19 cellular contexts compared by ENCODE assay signal in the genomic region with DNA sequence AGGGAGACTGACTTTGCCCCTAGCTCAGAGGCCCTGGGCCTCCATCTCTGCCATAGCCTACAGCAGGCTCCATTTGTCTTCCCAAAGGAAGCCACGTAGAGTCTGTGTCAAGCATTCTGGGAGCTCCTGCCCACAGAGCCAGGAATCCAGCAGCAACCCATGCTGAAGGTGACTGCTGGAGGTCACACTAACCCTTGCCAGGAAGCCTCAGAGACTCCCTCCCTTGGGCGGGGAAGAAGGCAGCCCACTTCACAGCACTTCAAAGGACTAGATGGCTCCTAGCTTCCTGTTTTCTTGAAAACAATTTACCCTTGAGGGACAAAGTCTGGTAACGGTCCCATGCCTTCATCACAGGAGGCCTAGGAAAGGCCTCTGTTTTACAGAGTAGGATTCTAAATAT. TPM values are rescaled to one million over a fixed set of nuclear protein-coding genes. Genes with fewer than 3 reads are reported as not detected.
DNase-seq lines count a peak whose midpoint lies in the region; ATAC-seq, FAIRE-seq and TF ChIP-seq lines count a peak whose summit lies in the region.
"Had no signal": no experiment of that assay in that cellular context is flagged by ENCODE, and none has a peak within 500 bp of the region (broad histone marks: within the 10 kb centered on the region; RNA-seq: fewer than 3 reads in every experiment).

No MANE protein-coding gene starts in this region.

- H3K27ac Mint-ChIP-seq in activated CD4-positive, alpha-beta T cell treated with anti-CD3 and anti-CD28 coated beads, Interleukin-2, amount 10 ng/mL, durations not matched to agents 24 days and 14 days: peak overlapping the region; percentile 51
- no peak overlapping the region for H3K27ac Mint-ChIP-seq in endothelial cell (ENCODE audit: unreplicated experiment)
- H3K27ac Mint-ChIP-seq: activated CD4-positive, alpha-beta memory T cell treated with anti-CD3 and anti-CD28 coated beads, Interleukin-2, amount 10 ng/mL, durations not matched to agents 7 days and 5 days; activated T-helper 2 cell treated with anti-CD3 and anti-CD28 coated beads, Interferon-gamma antibody, Interleukin-2, Interleukin-4, amounts not matched to agents 10 μg/mL and 5 μg/mL and 100 μg/mL, durations not matched to agents 14 hours and 24 hours and 36 hours had no signal

- no peak overlapping the region for H3K18ac ChIP-seq in mesenchymal stem cell (ENCODE audit: low read depth in 1 of 2, low read length in 2 of 2)

- no peak overlapping the region for H2BK12ac ChIP-seq in mesenchymal stem cell (ENCODE audit: low read length in 2 of 2)

- peaks cover 18% of the 10 kb centered on the region for H3K4me1 Mint-ChIP-seq in activated CD4-positive, alpha-beta T cell treated with anti-CD3 and anti-CD28 coated beads, Interleukin-2, amount 10 ng/mL, durations not matched to agents 24 days and 14 days
- peaks cover 13% of the 10 kb centered on the region for H3K4me1 Mint-ChIP-seq in endothelial cell (ENCODE audit: unreplicated experiment)

- no peak for TF ChIP-seq POLR2A in GM12891 (IDR thresholded peaks at IDR 0.05; ENCODE audit: low read depth, low read length)

- H3K4me3 ChIP-seq in ascending aorta (peak overlapping the region in 1 of 2 donors; percentile 39), mesenchymal stem cell (ENCODE audit: insufficient read depth in 1 of 2, low read depth in 1 of 2, low read length in 2 of 2) (no peak overlapping the region), thoracic aorta (peak overlapping the region; percentile 25)
- H3K4me3 ChIP-seq: A549, GM23338, pancreas, SJCRH30 had no signal

- H3K14ac ChIP-seq in mesenchymal stem cell (ENCODE audit: low read length in 2 of 2): no peak overlapping the region

- no peak overlapping the region for H2BK120ac ChIP-seq in mesenchymal stem cell (ENCODE audit: low read depth, low read length)

- H3K4me3 Mint-ChIP-seq in activated CD4-positive, alpha-beta T cell treated with anti-CD3 and anti-CD28 coated beads, Interleukin-2, amount 10 ng/mL, durations not matched to agents 24 days and 14 days: no peak overlapping the region
- H3K4me3 Mint-ChIP-seq in endothelial cell (ENCODE audit: unreplicated experiment): no peak overlapping the region
- H3K4me3 Mint-ChIP-seq: activated CD4-positive, alpha-beta memory T cell treated with anti-CD3 and anti-CD28 coated beads, Interleukin-2, amount 10 ng/mL, durations not matched to agents 7 days and 5 days had no signal

- WGBS in mesenchymal stem cell: 93% methylated on average over 3 of the region's 3 CpGs

- no peak overlapping the region for H4K91ac ChIP-seq in mesenchymal stem cell (ENCODE audit: low read length)

- H3K27ac ChIP-seq in ascending aorta (peak overlapping the region; percentile 93 to 98), mesenchymal stem cell (ENCODE audit: low read length, poor library complexity, severe bottlenecking) (no peak overlapping the region), thoracic aorta (peak overlapping the region; percentile 95 to 96)
- H3K27ac ChIP-seq: A549, SJCRH30 had no signal

- no peak for FAIRE-seq in GM12891 (lab: Jason Lieb, UNC)
- FAIRE-seq: A549, pancreas had no signal

- DNase-seq in activated CD4-positive, alpha-beta T cell treated with anti-CD3 and anti-CD28 coated beads, Interleukin-2, amount 10 ng/mL, durations not matched to agents 24 days and 14 days: peak; percentile 63
- DNase-seq in activated CD4-positive, alpha-beta T cell treated with anti-CD3 and anti-CD28 coated beads, Interleukin-2, amount 50 U/mL, for 48 hours: no peak
- DNase-seq in ascending aorta (ENCODE audit: low spot score in 2 of 2): no peak
- DNase-seq in mesenchymal stem cell: no peak
- DNase-seq in thoracic aorta (ENCODE audit: low spot score): no peak
- no peak for DNase-seq in GM12891 (ENCODE audit: insufficient read length, low spot score)
- no peak for DNase-seq in posterior cingulate gyrus
- DNase-seq in endothelial cell (ENCODE audit: low spot score): no peak
- DNase-seq: activated CD4-positive, alpha-beta memory T cell treated with anti-CD3 and anti-CD28 coated beads, Interleukin-2, amount 10 ng/mL, durations not matched to agents 7 days and 5 days; DMS79; effector memory CD4-positive, alpha-beta T cell; NCI-H1436 treated with DMSO at 0.1 percent for 48 hours; pancreas; SJCRH30 had no signal

- H3K27me3 ChIP-seq in ascending aorta (no peaks in the 10 kb centered on the region), mesenchymal stem cell (ENCODE audit: control insufficient read depth in 1 of 2, insufficient read depth in 1 of 2, low read length in 2 of 2) (no peaks in the 10 kb centered on the region), thoracic aorta (replicated peaks; ENCODE audit: insufficient read depth) (no peaks in the 10 kb centered on the region)
- H3K27me3 ChIP-seq: pancreas, SJCRH30 had no signal

- H3K9me3 ChIP-seq in ascending aorta (no peaks in the 10 kb centered on the region), mesenchymal stem cell (ENCODE audit: control insufficient read depth, low read length) (no peaks in the 10 kb centered on the region), thoracic aorta (no peaks in the 10 kb centered on the region)
- H3K9me3 ChIP-seq: A549, pancreas, SJCRH30 had no signal

- H3K23ac ChIP-seq in mesenchymal stem cell (ENCODE audit: low read length in 2 of 2): no peak overlapping the region

- H2AK5ac ChIP-seq in mesenchymal stem cell (ENCODE audit: low read length, severe bottlenecking): no peak overlapping the region

- H2BK15ac ChIP-seq in mesenchymal stem cell (ENCODE audit: low read depth, poor library complexity, severe bottlenecking): no peak overlapping the region

- intact Hi-C loops in activated CD4-positive, alpha-beta T cell treated with anti-CD3 and anti-CD28 coated beads, Interleukin-2, amount 10 ng/mL, durations not matched to agents 24 days and 14 days (cut with micrococcal nuclease): no loop called here
- intact Hi-C loops in ascending aorta (cut with DNase I): loop anchor here (10.0 kb wide), 3 partner anchors 540 to 1720 kb away; partner anchors contain the start of genes ATG10 and HOMER1
- intact Hi-C loops in posterior cingulate gyrus (cut with DNase I): loop anchor here (5.0 kb wide), 1 partner anchor 68 kb away; the partner anchor contains the start of gene ZCCHC9

- no peak overlapping the region for H3K9ac ChIP-seq in mesenchymal stem cell (ENCODE audit: low read length)

- no peak overlapping the region for H2AFZ ChIP-seq in mesenchymal stem cell (ENCODE audit: low read depth, low read length)
- H2AFZ ChIP-seq: GM23338 had no signal

- H3K27me3 Mint-ChIP-seq in activated CD4-positive, alpha-beta T cell treated with anti-CD3 and anti-CD28 coated beads, Interleukin-2, amount 10 ng/mL, durations not matched to agents 24 days and 14 days: no peaks in the 10 kb centered on the region
- peaks cover 3% of the 10 kb centered on the region for H3K27me3 Mint-ChIP-seq in endothelial cell (ENCODE audit: unreplicated experiment)
- H3K27me3 Mint-ChIP-seq: activated CD4-positive, alpha-beta memory T cell treated with anti-CD3 and anti-CD28 coated beads, Interleukin-2, amount 10 ng/mL, durations not matched to agents 7 days and 5 days had no signal

- no peak overlapping the region for H2BK5ac ChIP-seq in mesenchymal stem cell (ENCODE audit: low read depth, low read length, poor library complexity, severe bottlenecking)

- TF ChIP-seq CTCF in ascending aorta (IDR thresholded peaks at IDR 0.05) (no peak), thoracic aorta (IDR thresholded peaks at IDR 0.05) (no peak), endothelial cell (IDR thresholded peaks at IDR 0.05; ENCODE audit: unreplicated experiment) (no peak)

- no peak for ATAC-seq in thoracic aorta (ENCODE audit: insufficient number of reproducible peaks, low FRiP score, low read depth)
- ATAC-seq: A549, GM23338, pancreas had no signal

- no peaks in the 10 kb centered on the region for H3K79me1 ChIP-seq in mesenchymal stem cell (replicated peaks; ENCODE audit: low read length, poor library complexity, severe bottlenecking)

- H3K4me2 ChIP-seq in mesenchymal stem cell (ENCODE audit: low read length, poor library complexity, severe bottlenecking): no peak overlapping the region
- H3K4me2 ChIP-seq: A549 had no signal

- H3K4ac ChIP-seq in mesenchymal stem cell (ENCODE audit: low read depth in 1 of 2, low read length in 2 of 2): no peak overlapping the region

- peaks cover 11 to 30% of the 10 kb centered on the region in 2 donors for H3K4me1 ChIP-seq in ascending aorta
- H3K4me1 ChIP-seq in mesenchymal stem cell (ENCODE audit: control insufficient read depth, insufficient read depth, low read depth, low read length): peaks cover 5% of the 10 kb centered on the region
- H3K4me1 ChIP-seq in thoracic aorta (ENCODE audit: control insufficient read depth in 1 of 2, low read depth in 2 of 2): peaks cover 31 to 69% of the 10 kb centered on the region in 2 donors
- H3K4me1 ChIP-seq: A549, SJCRH30 had no signal

- H4K8ac ChIP-seq in mesenchymal stem cell (ENCODE audit: low read length): peak overlapping the region; percentile 12

- peaks cover 4% of the 10 kb centered on the region for H3K36me3 Mint-ChIP-seq in activated CD4-positive, alpha-beta T cell treated with anti-CD3 and anti-CD28 coated beads, Interleukin-2, amount 10 ng/mL, durations not matched to agents 24 days and 14 days (ENCODE audit: low read depth)
- H3K36me3 Mint-ChIP-seq in endothelial cell (ENCODE audit: low read depth, unreplicated experiment): no peaks in the 10 kb centered on the region

- H3K36me3 ChIP-seq in ascending aorta (no peaks in the 10 kb centered on the region), mesenchymal stem cell (ENCODE audit: control insufficient read depth in 1 of 2, insufficient read depth in 2 of 2, low read depth in 1 of 2, low read length in 2 of 2) (peaks cover 0 to 4% of the 10 kb centered on the region in 2 experiments), thoracic aorta (no peaks in the 10 kb centered on the region)
- H3K36me3 ChIP-seq: pancreas had no signal

- H3K9me3 Mint-ChIP-seq in activated CD4-positive, alpha-beta T cell treated with anti-CD3 and anti-CD28 coated beads, Interleukin-2, amount 10 ng/mL, durations not matched to agents 24 days and 14 days: no peaks in the 10 kb centered on the region
- no peaks in the 10 kb centered on the region for H3K9me3 Mint-ChIP-seq in endothelial cell (ENCODE audit: unreplicated experiment)
- H3K9me3 Mint-ChIP-seq: activated CD4-positive, alpha-beta memory T cell treated with anti-CD3 and anti-CD28 coated beads, Interleukin-2, amount 10 ng/mL, durations not matched to agents 7 days and 5 days; activated T-helper 2 cell treated with anti-CD3 and anti-CD28 coated beads, Interferon-gamma antibody, Interleukin-2, Interleukin-4, amounts not matched to agents 10 μg/mL and 5 μg/mL and 100 μg/mL, durations not matched to agents 14 hours and 24 hours and 36 hours; GM23338 had no signal

TF ChIP-seq in GM12891, 5 proteins besides CTCF, POLR2A, EP300 and RAD21 (continues in another document):
- TF ChIP-seq POLR2AphosphoS5 (IDR thresholded peaks at IDR 0.05; ENCODE audit: low read depth, low read length): no peak
- no peak for TF ChIP-seq TAF1 (IDR thresholded peaks at IDR 0.05; ENCODE audit: low read depth, low read length)

RNA-seq across cellular contexts. Expression of gene CKMT2, which starts 1.7 kb away (rescaled TPM):
- not detected in 2 replicates for total RNA-seq in activated CD4-positive, alpha-beta T cell treated with anti-CD3 and anti-CD28 coated beads, Interleukin-2, amount 10 ng/mL, durations not matched to agents 24 days and 14 days
- total RNA-seq in ascending aorta: 0.43 TPM
- 0.19 TPM for polyA plus RNA-seq in mesenchymal stem cell (2013, experiment 1 of 2)
- 0.19 TPM for polyA plus RNA-seq in mesenchymal stem cell (2013, experiment 2 of 2)
- total RNA-seq in thoracic aorta: 10 to 100 TPM; 16.8 to 20.6 TPM
- not detected for polyA plus RNA-seq in GM12891 (2012; ENCODE audit: low read depth, missing spikeins)
- 0.18 TPM for total RNA-seq in endothelial cell (ENCODE audit: unreplicated experiment)
- total RNA-seq: activated CD4-positive, alpha-beta memory T cell treated with anti-CD3 and anti-CD28 coated beads, Interleukin-2, amount 10 ng/mL, durations not matched to agents 7 days and 5 days; activated T-helper 2 cell treated with anti-CD3 and anti-CD28 coated beads, Interferon-gamma antibody, Interleukin-2, Interleukin-4, amounts not matched to agents 10 μg/mL and 5 μg/mL and 100 μg/mL, durations not matched to agents 14 hours and 24 hours and 36 hours; LHCN-M2; NCI-H460; SJCRH30 had no signal
- polyA plus RNA-seq: A549 had no signal

Comparison
In these comparisons a context has a peak if more than half of its experiments do, and no peak if none do; other contexts are left out.
1. RNA of gene CKMT2, which starts 1.7 kb away (total RNA-seq): 16.8 to 20.6 TPM in thoracic aorta; 0.43 TPM in ascending aorta (single experiment), 0.18 TPM in endothelial cell (single experiment) and not detected in activated CD4-positive, alpha-beta T cell treated with anti-CD3 and anti-CD28 coated beads, Interleukin-2, amount 10 ng/mL, durations not matched to agents 24 days and 14 days; every median in the first group is over 10 times any median in the second.